In genomic region chr4:47462799-47463234, GRCh38 we compare ENCODE assay signal across 8 cellular contexts. TPM values are rescaled to one million over a fixed set of nuclear protein-coding genes. Genes with fewer than 3 reads are reported as not detected.
DNase-seq lines count a peak whose midpoint lies in the region; ATAC-seq, FAIRE-seq and TF ChIP-seq lines count a peak whose summit lies in the region.

No MANE protein-coding gene starts in this region.

- TF ChIP-seq RAD21 in GM12878 (IDR thresholded peaks at IDR 0.05; ENCODE audit: insufficient read depth, low read depth, low read length): no peak

- intact Hi-C loops in GM12878 (cut with micrococcal nuclease; ENCODE audit: unreplicated experiment): loop anchor here (1.0 to 2.0 kb wide), 2 partner anchors 22 to 102 kb away; partner anchors contain the start of gene ATP10D
- intact Hi-C loops in left lung (cut with DNase I): no loop called here
- intact Hi-C loops in thyroid gland (cut with DNase I): no loop called here

- FAIRE-seq in GM12878 (lab: Jason Lieb, UNC): no peak

- no peak for TF ChIP-seq EP300 in GM12878 (IDR thresholded peaks at IDR 0.05; ENCODE audit: borderline replicate concordance in 1 of 2, control insufficient read depth in 1 of 2, low read depth in 2 of 2, low read length in 2 of 2)

- H3K4me1 ChIP-seq in BE2C: no peaks in the 10 kb centered on the region; the same call in 1 of the 2 replicates
- H3K4me1 ChIP-seq in GM12878 (ENCODE audit: control insufficient read depth, insufficient read depth, low read length): peaks cover 22% of the 10 kb centered on the region
- peaks cover 0 to 10% of the 10 kb centered on the region in 2 donors for H3K4me1 ChIP-seq in left lung
- peaks cover 0 to 9% of the 10 kb centered on the region in 2 donors for H3K4me1 ChIP-seq in thyroid gland

- under 1% methylated on average over 6 of the region's 6 CpGs for WGBS in GM12878 (ENCODE audit: insufficient coverage, insufficient replicate concordance, low lambda C conversion rate, missing lambda C conversion rate)
- WGBS in thyroid gland, 2 donors: 8 to 15% methylated on average over 6 of the region's 6 CpGs

- TF ChIP-seq POLR2A in GM12878 (IDR thresholded peaks at IDR 0.05; ENCODE audit: low read depth, low read length): no peak
- no peak for TF ChIP-seq POLR2A in thyroid gland (IDR thresholded peaks at IDR 0.05)

- H2AFZ ChIP-seq in GM12878 (ENCODE audit: control insufficient read depth, low read depth, low read length): peak overlapping the region; percentile 97

- peak overlapping the region; percentile 66 for H3K9ac ChIP-seq in GM12878 (ENCODE audit: control insufficient read depth, insufficient read depth, low read length)

- H4K20me1 ChIP-seq in GM12878 (ENCODE audit: control insufficient read depth, insufficient read depth): no peaks in the 10 kb centered on the region

- TF ChIP-seq CTCF in BE2C (IDR thresholded peaks at IDR 0.05; ENCODE audit: low read depth, low read length) (no peak), GM12878 (IDR thresholded peaks at IDR 0.05 in 2 of 3, conservative IDR thresholded peaks at IDR 0.05 in 1 of 3; ENCODE audit: control insufficient read depth in 2 of 3, extremely low read depth in 1 of 3, insufficient read depth in 1 of 3, low read depth in 3 of 3, low read length in 3 of 3) (no peak), left lung (IDR thresholded peaks at IDR 0.05) (no peak), thyroid gland (IDR thresholded peaks at IDR 0.05) (no peak)

- H3K36me3 ChIP-seq in BE2C (peaks cover 4% of the 10 kb centered on the region; the same call in 1 of the 2 replicates), GM12878 (ENCODE audit: control insufficient read depth in 2 of 2, insufficient read depth in 2 of 2, low read length in 1 of 2) (0 out of 4 replicates have a peak, but pooled peaks cover 0 to 3% of the 10 kb centered on the region in 2 experiments), left lung (peaks cover 0 to 6% of the 10 kb centered on the region in 2 donors), thyroid gland (no peaks in the 10 kb centered on the region)

- POLR2A ChIA-PET in GM12878 (lab: Charles Lee): interaction anchor here (0.7 to 3.4 kb wide), 10 partner anchors 9 to 56 kb away, joined by 3 to 21 read pairs (median 6); partner anchors contain the start of gene ATP10D

- H3K79me2 ChIP-seq in GM12878 (ENCODE audit: control insufficient read depth, insufficient read depth, low read length): peaks cover 18% of the 10 kb centered on the region

- no peaks in the 10 kb centered on the region for H3K27me3 ChIP-seq in BE2C
- H3K27me3 ChIP-seq in GM12878 (replicated peaks in 1 of 2; ENCODE audit: control insufficient read depth in 2 of 2, insufficient read depth in 2 of 2, low read length in 1 of 2): no peaks in the 10 kb centered on the region
- no peaks in the 10 kb centered on the region for H3K27me3 ChIP-seq in left lung
- H3K27me3 ChIP-seq in thyroid gland: no peaks in the 10 kb centered on the region

- SMC1A ChIA-PET in GM12878 (lab: Charles Lee; ENCODE audit: uncharacterized antibody, unreplicated experiment): interaction anchor here (0.6 to 10.8 kb wide), 19 partner anchors 9 to 535 kb away, joined by 3 to 126 read pairs (median 4); partner anchors contain the start of gene ATP10D

- BruUV-seq in GM12878 (replicated peaks; lab: Mats Ljungman, UMichigan): no TSS peak

- in situ Hi-C loops in GM12878 (cut with MboI): no loop called here

- RAD21 ChIA-PET in GM12878 (lab: Charles Lee; ENCODE audit: unreplicated experiment): interaction anchor here (0.6 to 5.6 kb wide), 21 partner anchors 9 to 376 kb away, joined by 3 to 84 read pairs (median 4); partner anchors contain the start of gene ATP10D

- DNase-seq in BE2C: no peak
- peak; percentile 26 for DNase-seq in HT-29 (ENCODE audit: low spot score)
- DNase-seq in GM12878 (ENCODE audit: low read depth, low spot score): no peak
- DNase-seq in left lung: no peak
- no peak for DNase-seq in thyroid gland
- no peak for DNase-seq in amniotic stem cell (lab: John Stamatoyannopoulos, UW)
- DNase-seq in hepatic stellate cell (ENCODE audit: low spot score): no peak

- ATAC-seq in GM19463 (IDR thresholded peaks at IDR 0.05; ENCODE audit: unreplicated experiment) (peak; percentile 14), GM12878 (peak; percentile 38), left lung (no peak)

- H3K9me3 ChIP-seq in BE2C: no peaks in the 10 kb centered on the region
- H3K9me3 ChIP-seq in GM12878 (replicated peaks; ENCODE audit: control insufficient read depth, insufficient read depth, low read length): no peaks in the 10 kb centered on the region
- no peaks in the 10 kb centered on the region for H3K9me3 ChIP-seq in left lung
- no peaks in the 10 kb centered on the region for H3K9me3 ChIP-seq in thyroid gland

- peak overlapping the region; percentile 79 for H3K27ac ChIP-seq in GM12878 (ENCODE audit: control insufficient read depth, insufficient read depth)
- peak overlapping the region; percentile 51 to 89 for H3K27ac ChIP-seq in left lung
- H3K27ac ChIP-seq in thyroid gland: peak overlapping the region in 2 of 3 donors; percentile 79 to 91

- CTCF ChIA-PET in GM12878 (lab: Yijun Ruan, JAX): interaction anchor here (0.6 to 5.0 kb wide), 22 partner anchors 10 to 377 kb away, joined by 3 to 79 read pairs (median 4); partner anchors contain the start of gene ATP10D

- H3K4me3 ChIP-seq in BE2C (ENCODE audit: low read depth, low read length): peak overlapping the region; percentile 88
- H3K4me3 ChIP-seq in GM12878: peak overlapping the region; percentile 92
- H3K4me3 ChIP-seq in left lung: peak overlapping the region; percentile 65 to 89
- H3K4me3 ChIP-seq in thyroid gland (replicated peaks in 1 of 3): peak overlapping the region; percentile 34 to 60 (median 53)

- peak overlapping the region; percentile 78 for H3K4me2 ChIP-seq in GM12878 (ENCODE audit: control insufficient read depth, insufficient read depth)

TF ChIP-seq in GM12878, 131 proteins besides CTCF, POLR2A, EP300 and RAD21 (continues in another document):
- TF ChIP-seq ZNF24 (IDR thresholded peaks at IDR 0.05): peak; percentile 66

RNA-seq across cellular contexts. Expression of gene COMMD8, which starts 0.7 kb away (rescaled TPM):
- polyA plus RNA-seq in BE2C (2012; ENCODE audit: insufficient read depth, insufficient read length, low read depth): 7.3 TPM
- total RNA-seq in HT-29 (2014; rRNA removed; shearing (Covaris generic)): 7.9 and 12.9 TPM in 2 replicates
- total RNA-seq in GM12878 (2013; cell fraction: nucleolus; rRNA removed): 9.2 and 9.9 TPM in 2 replicates
- total RNA-seq in GM12878 (2014; rRNA removed): 36.3 and 47.2 TPM in 2 replicates
- 36.4 and 38.5 TPM in 2 replicates for total RNA-seq in GM12878 (2014; rRNA removed; fragmentation: Illumina TruSeq; extraction: Trizol)
- 36.5 and 36.8 TPM in 2 replicates for total RNA-seq in GM12878 (2021)
- 12.9 TPM for polyA plus RNA-seq in GM12878 (2011; ENCODE audit: low read depth)
- polyA plus RNA-seq in GM12878 (2011; rRNA removed): 58.3 and 104 TPM in 2 replicates
- polyA plus RNA-seq in GM12878 (2011; cell fraction: cytosol; rRNA removed): 14.0 and 14.9 TPM in 2 replicates
- polyA plus RNA-seq in GM12878 (2011; cell fraction: nucleus; rRNA removed): 12.7 and 14.0 TPM in 2 replicates
- 22.9 and 23.4 TPM in 2 replicates for polyA plus RNA-seq in GM12878 (2012)
- polyA plus RNA-seq in GM12878 (2014; fragmentation: Illumina TruSeq; extraction: Trizol): 28.6 and 31.8 TPM in 2 replicates
- polyA plus RNA-seq in GM12878 (2014; fragmentation: Nextera tagmentation; extraction: Ambion mirVana): 100 to 1,000 TPM; 126 to 152 TPM
- 23.2 and 27.6 TPM in 2 replicates for polyA plus RNA-seq in GM12878 (2014; rRNA removed)
- polyA plus RNA-seq in GM12878 (2016; fragmentation: Nextera tagmentation; extraction: Ambion mirVana): 100 to 1,000 TPM; 142 to 156 TPM
- polyA minus RNA-seq in GM12878 (2011; rRNA and poly(A)+ RNA removed): 8.6 and 12.0 TPM in 2 replicates
- polyA minus RNA-seq in GM12878 (2011; cell fraction: cytosol; rRNA and poly(A)+ RNA removed): 6.0 and 8.0 TPM in 2 replicates
- 7.1 and 7.5 TPM in 2 replicates for polyA minus RNA-seq in GM12878 (2011; cell fraction: nucleus; rRNA and poly(A)+ RNA removed)
- total RNA-seq in left lung: 10 to 100 TPM; 20.1 to 22.1 TPM
- total RNA-seq in thyroid gland: 10 to 100 TPM; 19.8 to 34.2 (median 28.5) TPM

RNA-seq across cellular contexts. Expression of gene ATP10D, which starts 22.3 kb away (rescaled TPM):
- polyA plus RNA-seq in BE2C (2012; ENCODE audit: insufficient read depth, insufficient read length, low read depth): 4.8 TPM
- 0.08 TPM in 1 of 2 replicates, not detected in the other for total RNA-seq in HT-29 (2014; rRNA removed; shearing (Covaris generic))
- total RNA-seq in GM12878 (2013; cell fraction: nucleolus; rRNA removed): 101 and 123 TPM in 2 replicates
- 16.5 and 20.3 TPM in 2 replicates for total RNA-seq in GM12878 (2014; rRNA removed)
- total RNA-seq in GM12878 (2014; rRNA removed; fragmentation: Illumina TruSeq; extraction: Trizol): 20.7 and 20.8 TPM in 2 replicates
- total RNA-seq in GM12878 (2021): 30.0 and 31.7 TPM in 2 replicates
- 5.5 TPM for polyA plus RNA-seq in GM12878 (2011; ENCODE audit: low read depth)
- 50.3 and 60.3 TPM in 2 replicates for polyA plus RNA-seq in GM12878 (2011; rRNA removed)
- 18.1 and 22.6 TPM in 2 replicates for polyA plus RNA-seq in GM12878 (2011; cell fraction: cytosol; rRNA removed)
- 42.1 and 55.4 TPM in 2 replicates for polyA plus RNA-seq in GM12878 (2011; cell fraction: nucleus; rRNA removed)
- polyA plus RNA-seq in GM12878 (2012): 10.5 and 10.7 TPM in 2 replicates
- polyA plus RNA-seq in GM12878 (2014; fragmentation: Illumina TruSeq; extraction: Trizol): 18.7 and 19.8 TPM in 2 replicates
- polyA plus RNA-seq in GM12878 (2014; fragmentation: Nextera tagmentation; extraction: Ambion mirVana): 10 to 100 TPM; 10.2 to 18.0 TPM
- 9.4 and 11.2 TPM in 2 replicates for polyA plus RNA-seq in GM12878 (2014; rRNA removed)
- polyA plus RNA-seq in GM12878 (2016; fragmentation: Nextera tagmentation; extraction: Ambion mirVana): 10 to 100 TPM; 19.4 to 25.6 TPM
- polyA minus RNA-seq in GM12878 (2011; rRNA and poly(A)+ RNA removed): 97.4 and 201 TPM in 2 replicates
- 18.3 and 21.1 TPM in 2 replicates for polyA minus RNA-seq in GM12878 (2011; cell fraction: cytosol; rRNA and poly(A)+ RNA removed)
- polyA minus RNA-seq in GM12878 (2011; cell fraction: nucleus; rRNA and poly(A)+ RNA removed): 67.3 and 81.0 TPM in 2 replicates
- 10 to 100 TPM; 31.8 to 45.9 TPM for total RNA-seq in left lung
- total RNA-seq in thyroid gland: 10 to 100 TPM; 35.3 to 55.6 (median 43.8) TPM

Comparison
In these comparisons a context has a peak if more than half of its experiments do, and no peak if none do; other contexts are left out.
1. RNA of gene ATP10D, which starts 22.3 kb away (total RNA-seq): 35.3 to 55.6 TPM in thyroid gland, 31.8 to 45.9 TPM in left lung and 16.5 to 123 TPM in GM12878; 0.08 TPM in HT-29; every median in the first group is over 10 times any median in the second.
2. Peak in every context shown above with its lines, with median percentiles within 50 percentile points of each other: H3K4me3 ChIP-seq and H3K27ac ChIP-seq.